Comparison of ENCODE assay signal across 17 cellular contexts in genomic region chr9:36584626-36585460, GRCh38. TPM values are rescaled to one million over a fixed set of nuclear protein-coding genes. Genes with fewer than 3 reads are reported as not detected.
DNase-seq lines count a peak whose midpoint lies in the region; ATAC-seq and TF ChIP-seq lines count a peak whose summit lies in the region.
"Had no signal": no experiment of that assay in that cellular context is flagged by ENCODE, and none has a peak within 500 bp of the region (broad histone marks: within the 10 kb centered on the region; RNA-seq: fewer than 3 reads in every experiment).

No MANE protein-coding gene starts in this region.

- no peak overlapping the region for H3K4me3 Mint-ChIP-seq in activated naive CD4-positive, alpha-beta T cell treated with anti-CD3 and anti-CD28 coated beads, Interleukin-2, amount 10 ng/mL, durations not matched to agents 7 days and 5 days

- CTCF ChIA-PET in activated naive CD4-positive, alpha-beta T cell treated with anti-CD3 and anti-CD28 coated beads, Interleukin-2, amount 10 ng/mL, durations not matched to agents 7 days and 5 days (lab: Charles Lee), result interaction anchor here (0.5 kb wide), 1 partner anchor 10 kb away, joined by 3 read pairs; no protein-coding TSS in a partner anchor

- ATAC-seq in activated naive CD4-positive, alpha-beta T cell treated with anti-CD3 and anti-CD28 coated beads, Interleukin-2, amount 50 U/mL, for 72 hours, result no peak
- ATAC-seq in HG02588 (IDR thresholded peaks at IDR 0.05; ENCODE audit: unreplicated experiment), result no peak
- no peak for ATAC-seq in HG03159 (IDR thresholded peaks at IDR 0.05; ENCODE audit: unreplicated experiment)
- ATAC-seq: GM12878 had no signal

- H3K36me3 ChIP-seq in testis (ENCODE audit: low read depth, missing control alignments), result no peaks in the 10 kb centered on the region

- H3K36me3 Mint-ChIP-seq in activated naive CD4-positive, alpha-beta T cell treated with anti-CD3 and anti-CD28 coated beads, Interleukin-2, amount 10 ng/mL, durations not matched to agents 7 days and 5 days, result peaks cover 38% of the 10 kb centered on the region
- H3K36me3 Mint-ChIP-seq in activated naive CD4-positive, alpha-beta T cell treated with anti-CD3 and anti-CD28 coated beads, Interleukin-2, amount 50 U/mL, for 72 hours, result peaks cover 18 to 33% of the 10 kb centered on the region in 2 donors

- H3K27ac ChIP-seq in testis, result peak overlapping the region; percentile 59 to 63

- no peaks in the 10 kb centered on the region for H3K9me3 Mint-ChIP-seq in activated naive CD4-positive, alpha-beta T cell treated with anti-CD3 and anti-CD28 coated beads, Interleukin-2, amount 10 ng/mL, durations not matched to agents 7 days and 5 days
- no peaks in the 10 kb centered on the region for H3K9me3 Mint-ChIP-seq in activated naive CD4-positive, alpha-beta T cell treated with anti-CD3 and anti-CD28 coated beads, Interleukin-2, amount 50 U/mL, for 72 hours

- no peaks in the 10 kb centered on the region for H3K9me3 ChIP-seq in testis

- H3K27me3 ChIP-seq in testis, result no peaks in the 10 kb centered on the region

- DNase-seq in activated naive CD4-positive, alpha-beta T cell treated with anti-CD3 and anti-CD28 coated beads, Interleukin-2, amount 10 ng/mL, durations not matched to agents 7 days and 5 days, result no peak
- no peak for DNase-seq in activated naive CD4-positive, alpha-beta T cell treated with anti-CD3 and anti-CD28 coated beads, Interleukin-2, amount 50 U/mL, for 72 hours (ENCODE audit: low spot score in 2 of 2)
- DNase-seq in RPMI7951 (ENCODE audit: low read depth), result peak; percentile 86
- peak; percentile 79 for DNase-seq in fibroblast of mammary gland (ENCODE audit: low read depth)
- peak; percentile 32 for DNase-seq in testis
- no peak for DNase-seq in cortex of kidney (lab: John Stamatoyannopoulos, UW)
- DNase-seq: amygdala; effector CD4-positive, alpha-beta T cell; GOT3; hypothalamus; NCI-H1436 treated with DMSO at 0.1 percent for 48 hours; NCI-H774; occipital lobe; stimulated activated CD4-positive, alpha-beta T cell treated with anti-CD3 and anti-CD28 coated beads, Interleukin-15, amount 100 ng/mL, for 24 hours had no signal

- H3K27me3 Mint-ChIP-seq in activated naive CD4-positive, alpha-beta T cell treated with anti-CD3 and anti-CD28 coated beads, Interleukin-2, amount 10 ng/mL, durations not matched to agents 7 days and 5 days, result no peaks in the 10 kb centered on the region

- H3K4me3 ChIP-seq in fibroblast of mammary gland (ENCODE audit: control insufficient read depth, low read depth, low read length) (no peak overlapping the region), testis (no peak overlapping the region)
- H3K4me3 ChIP-seq: GM12878 had no signal

- TF ChIP-seq POLR2A in testis (IDR thresholded peaks at IDR 0.05), result no peak

- no peak for TF ChIP-seq CTCF in fibroblast of mammary gland (conservative IDR thresholded peaks at IDR 0.05; ENCODE audit: control insufficient read depth, insufficient read depth, low read depth, low read length)
- TF ChIP-seq CTCF in testis (IDR thresholded peaks at IDR 0.05), result no peak

- WGBS in testis, 2 donors, result 62 to 91% methylated on average over 5 of the region's 5 CpGs

- peaks cover 4% of the 10 kb centered on the region for H3K4me1 ChIP-seq in testis

- H3K4me1 Mint-ChIP-seq in activated naive CD4-positive, alpha-beta T cell treated with anti-CD3 and anti-CD28 coated beads, Interleukin-2, amount 10 ng/mL, durations not matched to agents 7 days and 5 days, result peaks cover 6% of the 10 kb centered on the region

- intact Hi-C loops in testis (cut with DNase I; ENCODE audit: low total_unique reads), result no loop called here

- H3K27ac Mint-ChIP-seq in activated naive CD4-positive, alpha-beta T cell treated with anti-CD3 and anti-CD28 coated beads, Interleukin-2, amount 10 ng/mL, durations not matched to agents 7 days and 5 days, result peak overlapping the region; percentile 19
- no peak overlapping the region for H3K27ac Mint-ChIP-seq in activated naive CD4-positive, alpha-beta T cell treated with anti-CD3 and anti-CD28 coated beads, Interleukin-2, amount 50 U/mL, for 72 hours

RNA-seq across cellular contexts. Expression of gene MELK, which starts 12.1 kb away (rescaled TPM):
- total RNA-seq in activated naive CD4-positive, alpha-beta T cell treated with anti-CD3 and anti-CD28 coated beads, Interleukin-2, amount 50 U/mL, for 72 hours, result 10 to 100 TPM; 55.1 to 57.1 TPM
- 94.6 and 121 TPM in 2 replicates for total RNA-seq in RPMI7951 (2014; rRNA removed; shearing (Covaris generic))
- 10 to 100 TPM; 18.8 to 19.2 TPM for total RNA-seq in testis
- 15.2 TPM for polyA plus RNA-seq in testis (ENCODE audit: insufficient read depth, low read depth, low replicate concordance)

Comparison
In these comparisons a context has a peak if more than half of its experiments do, and no peak if none do; other contexts are left out.
1. DNase-seq: peak in RPMI7951 (single experiment), fibroblast of mammary gland (single experiment) and testis (single experiment); none in activated naive CD4-positive, alpha-beta T cell treated with anti-CD3 and anti-CD28 coated beads, Interleukin-2, amount 10 ng/mL, durations not matched to agents 7 days and 5 days (single experiment), activated naive CD4-positive, alpha-beta T cell treated with anti-CD3 and anti-CD28 coated beads, Interleukin-2, amount 50 U/mL, for 72 hours (0 of 2) and cortex of kidney (single experiment).